In the genomic region with DNA sequence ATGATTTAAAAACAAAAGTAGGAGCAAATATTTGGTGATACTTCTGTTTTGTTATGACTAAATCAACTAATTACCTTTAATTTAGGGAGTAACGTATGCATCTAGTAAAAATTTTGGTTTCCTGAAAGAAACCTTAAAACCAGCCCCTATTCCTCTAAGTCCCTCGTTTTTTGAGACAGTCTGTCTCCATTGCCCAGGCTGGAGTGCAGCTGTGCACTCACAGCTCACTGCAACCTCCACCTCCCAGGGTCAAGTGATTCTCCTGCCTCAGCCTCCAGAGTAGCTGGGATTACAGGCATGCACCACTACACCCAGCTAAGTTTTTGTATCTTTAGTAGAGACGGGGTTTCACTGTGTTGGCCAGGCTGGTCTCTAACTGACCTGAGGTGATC, we compare ENCODE assay signal across 8 cellular contexts. TPM values are rescaled to one million over a fixed set of nuclear protein-coding genes. Genes with fewer than 3 reads are reported as not detected.
DNase-seq lines count a peak whose midpoint lies in the region; ATAC-seq and TF ChIP-seq lines count a peak whose summit lies in the region.
"Not testable (repeated sequence)": the region's sequence is repeated elsewhere in the genome, so short reads cannot be mapped to it uniquely, and the experiment has no call there.

No MANE protein-coding gene starts in this region.

- H3K36me3 Mint-ChIP-seq in CD4-positive, CD25-positive, alpha-beta regulatory T cell = peaks cover 20% of the 10 kb centered on the region
- H3K36me3 Mint-ChIP-seq in activated T-cell treated with anti-CD3 and anti-CD28 coated beads, Interleukin-2, amount 50 U/mL, for 72 hours (ENCODE audit: insufficient read depth in 2 of 2) = peaks cover 3 to 13% of the 10 kb centered on the region in 2 donors
- peaks cover 44% of the 10 kb centered on the region for H3K36me3 Mint-ChIP-seq in stimulated activated memory B cell treated with anti-CD40 and anti-IgM and Interleukin-4, amounts not matched to agents 10 μg/mL and 1 μg/mL and 100 μg/mL, for 72 hours

- H3K36me3 ChIP-seq in CD4-positive, CD25-positive, alpha-beta regulatory T cell (ENCODE audit: control insufficient read depth, insufficient read depth, low read length); liver (ENCODE audit: control insufficient read depth in 4 of 4, insufficient read depth in 3 of 4, low read depth in 1 of 4, low read length in 3 of 4): not testable (repeated sequence)
- peaks cover 36% of the 10 kb centered on the region for H3K36me3 ChIP-seq in OCI-LY1 (ENCODE audit: insufficient read depth, low read length)

- H3F3A ChIP-seq in OCI-LY1 (ENCODE audit: insufficient read depth, low read length) = not testable (repeated sequence)

- TF ChIP-seq RAD21 in liver (IDR thresholded peaks at IDR 0.05) = not testable (repeated sequence)

- H3K9ac ChIP-seq in OCI-LY1 (ENCODE audit: low read length) = not testable (repeated sequence)
- peak overlapping the region in 1 of 2 donors; percentile 51 for H3K9ac ChIP-seq in liver (ENCODE audit: low read depth in 1 of 2, low read length in 2 of 2)

- H3K9me3 ChIP-seq in CD4-positive, CD25-positive, alpha-beta regulatory T cell (ENCODE audit: control insufficient read depth in 2 of 2, low read length in 2 of 2); OCI-LY1 (ENCODE audit: low read length); liver (ENCODE audit: control insufficient read depth in 4 of 4, low read length in 3 of 4): not testable (repeated sequence)

- TF ChIP-seq CTCF in GM12865 (IDR thresholded peaks at IDR 0.05; ENCODE audit: insufficient read depth, low read depth, low read length, missing control alignments); OCI-LY1 (IDR thresholded peaks at IDR 0.05; ENCODE audit: low read length); liver (IDR thresholded peaks at IDR 0.05; ENCODE audit: low read depth, low read length, missing input control): not testable (repeated sequence)

- H3K27me3 ChIP-seq in CD4-positive, CD25-positive, alpha-beta regulatory T cell (ENCODE audit: control insufficient read depth, insufficient read depth, low read length); OCI-LY1 (ENCODE audit: insufficient read depth, low read length); liver (ENCODE audit: control insufficient read depth in 4 of 4, insufficient read depth in 4 of 4, low read length in 3 of 4): not testable (repeated sequence)

- H3K27ac Mint-ChIP-seq in CD4-positive, CD25-positive, alpha-beta regulatory T cell = peak overlapping the region in 2 of 3 donors; percentile 38 to 39
- not testable (repeated sequence) for H3K27ac Mint-ChIP-seq in activated T-cell treated with anti-CD3 and anti-CD28 coated beads, Interleukin-2, amount 50 U/mL, for 72 hours
- peak overlapping the region; percentile 59 for H3K27ac Mint-ChIP-seq in stimulated activated memory B cell treated with anti-CD40 and anti-IgM and Interleukin-4, amounts not matched to agents 10 μg/mL and 1 μg/mL and 100 μg/mL, for 72 hours

- ATAC-seq in CD4-positive, CD25-positive, alpha-beta regulatory T cell (ENCODE audit: low read depth in 2 of 2); activated T-cell treated with anti-CD3 and anti-CD28 coated beads, Interleukin-2, amount 50 U/mL, for 72 hours (replicated peaks in 1 of 2); stimulated activated memory B cell treated with anti-CD40 and anti-IgM and Interleukin-4, amounts not matched to agents 10 μg/mL and 1 μg/mL and 100 μg/mL, for 72 hours: not testable (repeated sequence)
- peak; percentile 29 for ATAC-seq in GM19395 (IDR thresholded peaks at IDR 0.05; ENCODE audit: unreplicated experiment)
- ATAC-seq in HG03159 (IDR thresholded peaks at IDR 0.05; ENCODE audit: unreplicated experiment) = peak; percentile 31

- H3K9me2 ChIP-seq in OCI-LY1 (ENCODE audit: low read depth, low read length) = not testable (repeated sequence)

- H2AFZ ChIP-seq in OCI-LY1 (ENCODE audit: low read length) = not testable (repeated sequence)

- H3K27ac ChIP-seq in CD4-positive, CD25-positive, alpha-beta regulatory T cell (ENCODE audit: insufficient read depth, low read length, poor library complexity, severe bottlenecking); OCI-LY1 (ENCODE audit: low read depth, low read length, poor library complexity, severe bottlenecking): not testable (repeated sequence)
- peak overlapping the region; percentile 73 to 74 for H3K27ac ChIP-seq in liver (ENCODE audit: low read depth in 1 of 2, low read length in 2 of 2)

- H3K79me2 ChIP-seq in OCI-LY1 (ENCODE audit: insufficient read depth, low read length) = not testable (repeated sequence)

- H4K20me1 ChIP-seq in OCI-LY1 (ENCODE audit: insufficient read depth, low read length) = not testable (repeated sequence)

- not testable (repeated sequence) for H3K9me3 Mint-ChIP-seq in CD4-positive, CD25-positive, alpha-beta regulatory T cell; activated T-cell treated with anti-CD3 and anti-CD28 coated beads, Interleukin-2, amount 50 U/mL, for 72 hours; stimulated activated memory B cell treated with anti-CD40 and anti-IgM and Interleukin-4, amounts not matched to agents 10 μg/mL and 1 μg/mL and 100 μg/mL, for 72 hours

- peak overlapping the region; percentile 80 for H3K4me3 ChIP-seq in CD4-positive, CD25-positive, alpha-beta regulatory T cell (ENCODE audit: low read depth, low read length)
- peak overlapping the region; percentile 12; the same call in 1 of the 2 replicates for H3K4me3 ChIP-seq in GM12865 (ENCODE audit: low read depth, low read length)
- not testable (repeated sequence) for H3K4me3 ChIP-seq in OCI-LY1 (ENCODE audit: low read depth, low read length, poor library complexity, severe bottlenecking); liver (ENCODE audit: low read depth in 1 of 3, low read length in 3 of 3)

- peaks cover 22% of the 10 kb centered on the region for H3K4me1 ChIP-seq in CD4-positive, CD25-positive, alpha-beta regulatory T cell (ENCODE audit: control insufficient read depth, insufficient read depth, low read length, poor library complexity, severe bottlenecking)
- H3K4me1 ChIP-seq in OCI-LY1 (ENCODE audit: insufficient read depth, low read length, severe bottlenecking) (peaks cover 30% of the 10 kb centered on the region), liver (ENCODE audit: control insufficient read depth in 4 of 4, insufficient read depth in 4 of 4, low read length in 3 of 4) (peaks cover 0 to 11% (median 3%) of the 10 kb centered on the region in 4 donors)

- 69% methylated on average over 3 of the region's 3 CpGs for WGBS in liver

- H3K4me2 ChIP-seq in OCI-LY1 (ENCODE audit: low read length) = peak overlapping the region; percentile 25; the same call in 1 of the 2 replicates

- not testable (repeated sequence) for DNase-seq in CD4-positive, CD25-positive, alpha-beta regulatory T cell; activated T-cell treated with anti-CD3 and anti-CD28 coated beads, Interleukin-2, amount 50 U/mL, for 72 hours
- peak; percentile 10 for DNase-seq in GM12865 (ENCODE audit: low read depth)

- peaks cover 42 to 57% (median 48%) of the 10 kb centered on the region in 4 donors for H3K4me1 Mint-ChIP-seq in CD4-positive, CD25-positive, alpha-beta regulatory T cell
- H3K4me1 Mint-ChIP-seq in activated T-cell treated with anti-CD3 and anti-CD28 coated beads, Interleukin-2, amount 50 U/mL, for 72 hours (ENCODE audit: low read depth) = peaks cover 31% of the 10 kb centered on the region
- peaks cover 38% of the 10 kb centered on the region for H3K4me1 Mint-ChIP-seq in stimulated activated memory B cell treated with anti-CD40 and anti-IgM and Interleukin-4, amounts not matched to agents 10 μg/mL and 1 μg/mL and 100 μg/mL, for 72 hours

- not testable (repeated sequence) for H3K27me3 Mint-ChIP-seq in CD4-positive, CD25-positive, alpha-beta regulatory T cell; activated T-cell treated with anti-CD3 and anti-CD28 coated beads, Interleukin-2, amount 50 U/mL, for 72 hours (ENCODE audit: low read depth); stimulated activated memory B cell treated with anti-CD40 and anti-IgM and Interleukin-4, amounts not matched to agents 10 μg/mL and 1 μg/mL and 100 μg/mL, for 72 hours

- H3K4me3 Mint-ChIP-seq in CD4-positive, CD25-positive, alpha-beta regulatory T cell = peak overlapping the region in 3 of 4 donors; percentile 47 to 73 (median 73)
- peak overlapping the region; percentile 10 to 40 for H3K4me3 Mint-ChIP-seq in activated T-cell treated with anti-CD3 and anti-CD28 coated beads, Interleukin-2, amount 50 U/mL, for 72 hours
- H3K4me3 Mint-ChIP-seq in stimulated activated memory B cell treated with anti-CD40 and anti-IgM and Interleukin-4, amounts not matched to agents 10 μg/mL and 1 μg/mL and 100 μg/mL, for 72 hours = not testable (repeated sequence)

RNA-seq across cellular contexts. Expression of gene DNAJC15, which starts 52.1 kb away (rescaled TPM):
- total RNA-seq in CD4-positive, CD25-positive, alpha-beta regulatory T cell = 12.6 TPM
- polyA plus RNA-seq in CD4-positive, CD25-positive, alpha-beta regulatory T cell = 10 to 100 TPM; 19.1 to 36.5 (median 28.9) TPM
- 10 to 100 TPM; 20.2 to 23.5 TPM for total RNA-seq in activated T-cell treated with anti-CD3 and anti-CD28 coated beads, Interleukin-2, amount 50 U/mL, for 72 hours
- 10 to 100 TPM in 1 of 2 donors, 1 to 10 TPM in 1; 5.8 to 17.8 TPM for total RNA-seq in liver
- polyA plus RNA-seq in liver = 10 to 100 TPM; 10.2 to 55.4 TPM
